ENCODE assay signal across 31 cellular contexts in genomic region chr13:111537115-111537728, GRCh38.
"Had no signal": no experiment of that assay in that cellular context is flagged by ENCODE, and none has a peak within 500 bp of the region (broad histone marks: within the 10 kb centered on the region; RNA-seq: fewer than 3 reads in every experiment).

No MANE protein-coding gene starts in this region.

- H3K4me2 ChIP-seq: SK-N-SH had no signal

- DNase-seq: activated CD4-positive, alpha-beta T cell treated with anti-CD3 and anti-CD28 coated beads, Interleukin-2, amount 10 ng/mL, durations not matched to agents 24 days and 14 days; activated CD4-positive, alpha-beta T cell treated with anti-CD3 and anti-CD28 coated beads, Interleukin-2, amount 50 U/mL, for 4 hours; activated CD8-positive, alpha-beta T cell treated with anti-CD3 and anti-CD28 coated beads for 36 hours; activated effector memory CD4-positive, alpha-beta T cell treated with anti-CD3 and anti-CD28 coated beads, Interleukin-2, amount 50 U/mL, for 16 hours; activated naive CD4-positive, alpha-beta T cell; activated naive CD4-positive, alpha-beta T cell treated with anti-CD3 and anti-CD28 coated beads, Interleukin-2, amount 50 U/mL, for 16 hours; activated naive CD8-positive, alpha-beta T cell treated with anti-CD3 and anti-CD28 coated beads for 36 hours; activated T-cell treated with anti-CD3 and anti-CD28 coated beads, Interleukin-2, amount 50 U/mL, for 1 hour; activated T-cell treated with anti-CD3 and anti-CD28 coated beads, Interleukin-2, amount 50 U/mL, for 72 hours; amniotic stem cell; aorta; brain microvascular endothelial cell; Karpas-422; KBM-7; NCI-H1436 treated with DMSO at 0.1 percent for 48 hours; NCI-H187; NCI-H2171; NCI-H510A; NCI-H526; NCI-H748 treated with DMSO at 0.1 percent for 48 hours; NK-92 treated with Interleukin-12 subunit alpha and Interleukin-12 subunit beta, amount 100 ng/mL, for 24 hours; PC-3; Peyer's patch; RPMI8226; SHP77 treated with DMSO at 0.1 percent for 48 hours; SK-N-SH had no signal

- H3K9me3 ChIP-seq: Peyer's patch, SJSA1, SK-N-SH had no signal

- H3K4me1 ChIP-seq: Peyer's patch, SJSA1 had no signal

- H3K9me3 Mint-ChIP-seq: activated CD4-positive, alpha-beta T cell treated with anti-CD3 and anti-CD28 coated beads, Interleukin-2, amount 10 ng/mL, durations not matched to agents 24 days and 14 days; activated CD8-positive, alpha-beta T cell treated with anti-CD3 and anti-CD28 coated beads for 36 hours; activated naive CD8-positive, alpha-beta T cell treated with anti-CD3 and anti-CD28 coated beads for 36 hours; activated T-cell treated with anti-CD3 and anti-CD28 coated beads, Interleukin-2, amount 50 U/mL, for 72 hours; activated T-helper 17 cell treated with anti-CD3 and anti-CD28 coated beads, Interleukin-2, amount 50 U/mL, for 72 hours; T-helper 1 cell treated with Interleukin-12 subunit alpha and Interleukin-12 subunit beta and Interleukin-4 antibody, amounts not matched to agents 30 μg/mL and 1 μg/mL, for 36 hours; T-helper 2 cell treated with Interferon-gamma antibody and Interleukin-4, amounts not matched to agents 5 μg/mL and 100 μg/mL, for 36 hours had no signal

- H3K4me1 Mint-ChIP-seq: activated CD4-positive, alpha-beta T cell treated with anti-CD3 and anti-CD28 coated beads, Interleukin-2, amount 10 ng/mL, durations not matched to agents 24 days and 14 days had no signal

- H3K9ac ChIP-seq: SK-N-SH had no signal

- H3K27me3 ChIP-seq: brain microvascular endothelial cell, Peyer's patch had no signal

- H3K36me3 Mint-ChIP-seq: activated naive CD8-positive, alpha-beta T cell treated with anti-CD3 and anti-CD28 coated beads for 36 hours; IgD-negative memory B cell had no signal

- H3K27ac Mint-ChIP-seq: activated CD4-positive, alpha-beta T cell treated with anti-CD3 and anti-CD28 coated beads, Interleukin-2, amount 10 ng/mL, durations not matched to agents 24 days and 14 days; activated CD8-positive, alpha-beta T cell treated with anti-CD3 and anti-CD28 coated beads for 36 hours; activated naive CD8-positive, alpha-beta T cell treated with anti-CD3 and anti-CD28 coated beads for 36 hours; activated T-cell treated with anti-CD3 and anti-CD28 coated beads, Interleukin-2, amount 50 U/mL, for 72 hours; activated T-helper 17 cell treated with anti-CD3 and anti-CD28 coated beads, Interleukin-2, amount 50 U/mL, for 72 hours; IgD-negative memory B cell; T-helper 1 cell treated with Interleukin-12 subunit alpha and Interleukin-12 subunit beta and Interleukin-4 antibody, amounts not matched to agents 30 μg/mL and 1 μg/mL, for 36 hours; T-helper 2 cell treated with Interferon-gamma antibody and Interleukin-4, amounts not matched to agents 5 μg/mL and 100 μg/mL, for 36 hours had no signal

- H3K4me3 ChIP-seq: Peyer's patch, SJSA1 had no signal

- H3K4me3 Mint-ChIP-seq: activated CD4-positive, alpha-beta T cell treated with anti-CD3 and anti-CD28 coated beads, Interleukin-2, amount 10 ng/mL, durations not matched to agents 24 days and 14 days; activated CD8-positive, alpha-beta T cell treated with anti-CD3 and anti-CD28 coated beads for 36 hours; activated naive CD8-positive, alpha-beta T cell treated with anti-CD3 and anti-CD28 coated beads for 36 hours; activated T-cell treated with anti-CD3 and anti-CD28 coated beads, Interleukin-2, amount 50 U/mL, for 72 hours; activated T-helper 17 cell treated with anti-CD3 and anti-CD28 coated beads, Interleukin-2, amount 50 U/mL, for 72 hours; IgD-negative memory B cell; T-helper 1 cell treated with Interleukin-12 subunit alpha and Interleukin-12 subunit beta and Interleukin-4 antibody, amounts not matched to agents 30 μg/mL and 1 μg/mL, for 36 hours; T-helper 2 cell treated with Interferon-gamma antibody and Interleukin-4, amounts not matched to agents 5 μg/mL and 100 μg/mL, for 36 hours had no signal

- H3K36me3 ChIP-seq: brain microvascular endothelial cell, Peyer's patch, SJSA1 had no signal

- H3K27ac ChIP-seq: brain microvascular endothelial cell, Peyer's patch, SJSA1 had no signal

- ATAC-seq: activated CD8-positive, alpha-beta T cell treated with anti-CD3 and anti-CD28 coated beads for 36 hours; activated T-cell treated with anti-CD3 and anti-CD28 coated beads, Interleukin-2, amount 50 U/mL, for 72 hours; activated T-helper 17 cell treated with anti-CD3 and anti-CD28 coated beads, Interleukin-2, amount 50 U/mL, for 72 hours; PC-3 had no signal
